7 cellular contexts compared by ENCODE assay signal in the genomic region with DNA sequence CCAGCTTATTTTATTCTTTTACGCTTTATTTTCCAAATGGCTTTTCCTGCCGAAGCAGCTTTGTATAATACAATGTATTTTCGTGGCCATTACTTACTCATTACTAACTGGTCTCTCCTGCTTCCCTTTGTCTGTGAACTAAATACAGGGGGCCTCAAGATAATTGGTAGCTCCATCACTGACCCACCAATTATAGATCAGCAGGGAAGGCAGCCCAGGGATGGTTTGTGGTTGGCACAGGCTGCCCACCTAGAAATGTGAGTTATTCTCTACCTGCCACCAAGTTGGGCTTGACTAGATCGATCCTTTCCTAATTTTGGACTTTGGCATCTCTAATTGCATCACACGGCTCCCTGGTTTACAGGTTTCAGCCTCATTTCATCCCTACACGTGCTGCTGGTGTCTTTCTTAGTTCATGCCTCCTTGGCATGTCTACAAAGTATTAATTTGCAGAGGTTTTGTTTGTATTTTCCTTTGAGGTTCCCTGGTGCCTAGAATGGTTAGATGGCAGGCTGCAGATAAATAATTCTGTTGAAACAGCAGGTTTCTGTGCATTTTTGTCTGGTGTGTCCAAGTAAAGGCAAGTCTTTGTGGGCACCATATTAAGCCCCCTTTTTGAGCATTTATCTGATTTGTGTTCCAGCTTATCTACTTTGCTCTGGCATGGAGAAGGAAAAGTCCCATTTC. TPM values are rescaled to one million over a fixed set of nuclear protein-coding genes. Genes with fewer than 3 reads are reported as not detected.
DNase-seq lines count a peak whose midpoint lies in the region; ATAC-seq and TF ChIP-seq lines count a peak whose summit lies in the region.

No MANE protein-coding gene starts in this region.

- H2AFZ ChIP-seq in PC-3 (ENCODE audit: low read length): no peak overlapping the region

- ATAC-seq in PC-3 (no peak), GM21529 (IDR thresholded peaks at IDR 0.05; ENCODE audit: unreplicated experiment) (no peak)
- no peak for ATAC-seq in effector memory CD8-positive, alpha-beta T cell (replicated peaks)

- H3K4me2 ChIP-seq in PC-3 (ENCODE audit: low read length) (peak overlapping the region; percentile 67), skeletal muscle satellite cell (ENCODE audit: low read length) (peak overlapping the region; percentile 83)

- H3K4me3 Mint-ChIP-seq in effector memory CD8-positive, alpha-beta T cell: peak overlapping the region; percentile 74 to 77

- no peaks in the 10 kb centered on the region for H3K9me3 ChIP-seq in HEK293 (ENCODE audit: control insufficient read depth, insufficient read depth, low read depth, low read length)
- no peaks in the 10 kb centered on the region for H3K9me3 ChIP-seq in PC-3 (ENCODE audit: low read length)
- no peaks in the 10 kb centered on the region for H3K9me3 ChIP-seq in skeletal muscle satellite cell (replicated peaks; ENCODE audit: low read length)

- H3K36me3 ChIP-seq in HEK293 (ENCODE audit: control insufficient read depth in 2 of 2, insufficient read depth in 1 of 2, low read length in 2 of 2) (no peaks in the 10 kb centered on the region; a peak in 1 of 3 replicates), PC-3 (ENCODE audit: low read depth, low read length) (no peaks in the 10 kb centered on the region), skeletal muscle satellite cell (ENCODE audit: insufficient read depth, low read length) (no peaks in the 10 kb centered on the region)

- H3K27ac ChIP-seq in HEK293 (ENCODE audit: extremely low read depth, low read depth, low read length): no peak overlapping the region
- H3K27ac ChIP-seq in PC-3 (ENCODE audit: low read length): peak overlapping the region; percentile 89

- no peaks in the 10 kb centered on the region for H3K27me3 Mint-ChIP-seq in effector memory CD8-positive, alpha-beta T cell

- intact Hi-C loops in PC-3 (cut with micrococcal nuclease): loop anchor here (1.0 to 10.0 kb wide), 5 partner anchors 89 to 455 kb away; no protein-coding TSS in a partner anchor

- CTCF ChIA-PET in HEK293 (lab: Yijun Ruan, JAX): interaction anchor here (0.7 to 6.7 kb wide), 7 partner anchors 9 to 401 kb away, joined by 4 to 94 read pairs (median 4); no protein-coding TSS in a partner anchor
- CTCF ChIA-PET in PC-3 (lab: Charles Lee): interaction anchor here (0.6 to 1.2 kb wide), 3 partner anchors 88 to 409 kb away, joined by 3 to 5 read pairs (median 4); no protein-coding TSS in a partner anchor

- H3K27me3 ChIP-seq in PC-3 (ENCODE audit: low read length) (no peaks in the 10 kb centered on the region), skeletal muscle satellite cell (ENCODE audit: control insufficient read depth, insufficient read depth, low read length) (no peaks in the 10 kb centered on the region)

- H4K20me1 ChIP-seq in PC-3 (ENCODE audit: low read length): no peaks in the 10 kb centered on the region

- peak overlapping the region; percentile 91 to 99 for H3K27ac Mint-ChIP-seq in effector memory CD8-positive, alpha-beta T cell

- H3K79me2 ChIP-seq in PC-3 (ENCODE audit: low read length): peaks cover 86% of the 10 kb centered on the region

- no TSS peak for BruUV-seq in PC-3 (replicated peaks; lab: Mats Ljungman, UMichigan)

- H3K36me3 Mint-ChIP-seq in effector memory CD8-positive, alpha-beta T cell (ENCODE audit: insufficient read depth): peaks cover 20% of the 10 kb centered on the region

- H3K4me1 ChIP-seq in HEK293 (ENCODE audit: control insufficient read depth, insufficient read depth, low read length): peaks cover 6% of the 10 kb centered on the region
- H3K4me1 ChIP-seq in PC-3 (ENCODE audit: insufficient read depth, low read length): peaks cover 52% of the 10 kb centered on the region
- peaks cover 41% of the 10 kb centered on the region for H3K4me1 ChIP-seq in skeletal muscle satellite cell (ENCODE audit: control insufficient read depth, insufficient read depth, low read length)

- H3K4me1 Mint-ChIP-seq in effector memory CD8-positive, alpha-beta T cell (ENCODE audit: low read depth in 2 of 2): peaks cover 53 to 55% of the 10 kb centered on the region in 2 donors

- peaks cover 19% of the 10 kb centered on the region for H3F3A ChIP-seq in PC-3 (ENCODE audit: low read length, unreplicated experiment)

- no peak for TF ChIP-seq CTCF in HEK293 (tag by site-specific recombination; IDR thresholded peaks at IDR 0.05)
- TF ChIP-seq CTCF in PC-3 (conservative IDR thresholded peaks at IDR 0.05; ENCODE audit: low read depth, low read length): no peak

- peak overlapping the region; percentile 65 for H3K9ac ChIP-seq in PC-3 (ENCODE audit: low read length)
- H3K9ac ChIP-seq in skeletal muscle satellite cell (ENCODE audit: low read depth, low read length): peak overlapping the region; percentile 54

- DNase-seq in PC-3 (no peak), globus pallidus (ENCODE audit: low spot score) (no peak), NAMALWA (ENCODE audit: low spot score) (no peak)
- DNase-seq in effector memory CD8-positive, alpha-beta T cell: no peak

- POLR2A ChIA-PET in HEK293 (lab: Yijun Ruan, JAX) (no interaction called here), PC-3 (lab: Charles Lee; ENCODE audit: unreplicated experiment) (interaction anchor here (0.6 kb wide), 3 partner anchors 282 to 423 kb away, joined by 6 to 13 read pairs (median 6); no protein-coding TSS in a partner anchor)

- H3K4me3 ChIP-seq in HEK293 (ENCODE audit: low read depth, low read length): no peak overlapping the region
- peak overlapping the region; percentile 24 for H3K4me3 ChIP-seq in PC-3 (ENCODE audit: low read length)
- peak overlapping the region; percentile 56 for H3K4me3 ChIP-seq in skeletal muscle satellite cell (ENCODE audit: low read length)

- H3K9me2 ChIP-seq in PC-3 (replicated peaks; ENCODE audit: low read length): no peaks in the 10 kb centered on the region

- H3K9me3 Mint-ChIP-seq in effector memory CD8-positive, alpha-beta T cell: no peaks in the 10 kb centered on the region

TF ChIP-seq in HEK293, 187 proteins besides CTCF, POLR2A, EP300 and RAD21:
- no peak for TF ChIP-seq ZSCAN16 (tag by site-specific recombination; IDR thresholded peaks at IDR 0.05)
- TF ChIP-seq SP7 (tag by site-specific recombination; IDR thresholded peaks at IDR 0.05): peak; percentile 88
- TF ChIP-seq ZNF449 (tag by site-specific recombination; IDR thresholded peaks at IDR 0.05): 0 out of 2 replicates have a peak, but pooled peaks have one; percentile 43

RNA-seq across cellular contexts. Expression of gene PEX14, which starts 35.2 kb away (rescaled TPM):
- 24.9 and 32.1 TPM in 2 replicates for total RNA-seq in PC-3 (2014; rRNA removed)
- 14.7 and 16.2 TPM in 2 replicates for total RNA-seq in skeletal muscle satellite cell (2012; rRNA removed)

RNA-seq across cellular contexts. Expression of gene DFFA, which starts 37.6 kb away (rescaled TPM):
- total RNA-seq in PC-3 (2014; rRNA removed): 46.7 and 52.0 TPM in 2 replicates
- total RNA-seq in skeletal muscle satellite cell (2012; rRNA removed): 34.0 and 36.5 TPM in 2 replicates
